Comparison of ENCODE assay signal across 8 cellular contexts in the genomic region with DNA sequence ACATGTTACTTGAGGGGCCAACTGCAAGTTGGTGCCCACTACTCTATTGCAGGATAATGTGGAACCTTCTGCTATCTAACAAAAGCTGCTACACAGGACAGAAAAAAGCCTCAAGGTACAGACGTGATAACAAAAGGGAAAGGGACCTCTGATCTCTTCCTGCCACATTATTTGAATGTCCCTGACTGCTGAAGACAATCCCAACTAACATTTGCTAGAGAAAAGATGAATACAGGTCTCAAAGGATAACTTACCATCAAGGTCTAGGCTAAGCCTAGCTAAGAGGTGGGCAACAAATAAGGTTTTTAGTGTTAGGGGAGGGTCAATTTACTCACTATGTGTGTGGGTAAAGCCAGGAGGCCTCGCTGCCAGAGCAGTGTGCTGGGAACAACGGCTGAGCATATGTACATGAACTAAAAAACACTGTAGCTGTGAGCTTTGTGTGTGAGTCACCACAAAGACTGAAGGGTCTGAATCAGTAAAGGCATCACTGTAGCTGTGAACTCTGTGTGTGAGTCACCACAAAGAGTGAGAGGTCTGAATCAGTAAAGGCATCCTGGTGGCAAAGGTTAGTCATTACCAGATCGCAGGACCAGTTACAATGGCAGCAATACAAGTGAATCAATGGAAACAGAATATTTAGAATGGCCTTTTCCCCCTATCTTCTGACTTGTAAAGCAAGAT.
DNase-seq lines count a peak whose midpoint lies in the region; ATAC-seq, FAIRE-seq and TF ChIP-seq lines count a peak whose summit lies in the region.

No MANE protein-coding gene starts in this region.

- no peaks in the 10 kb centered on the region for H3K9me3 Mint-ChIP-seq in memory B cell

- peak; percentile 77 for FAIRE-seq in urothelium cell line (lab: Jason Lieb, UNC)

- H3K4me3 ChIP-seq in NB4 (ENCODE audit: low read depth, low read length) = no peak overlapping the region

- no peak for TF ChIP-seq POLR2A in NB4 (IDR thresholded peaks at IDR 0.05; ENCODE audit: extremely low read depth, insufficient read length)

- H3K4me3 Mint-ChIP-seq in memory B cell = no peak overlapping the region

- H3K27me3 Mint-ChIP-seq in memory B cell = no peaks in the 10 kb centered on the region

- peaks cover 14% of the 10 kb centered on the region for H3K4me1 Mint-ChIP-seq in memory B cell

- ATAC-seq in memory B cell (ENCODE audit: low read depth) = peak; percentile 71

- TF ChIP-seq CTCF in NB4 (IDR thresholded peaks at IDR 0.05; ENCODE audit: low read depth, low read length) = no peak

- peak; percentile 28 for DNase-seq in CD1c-positive myeloid dendritic cell (ENCODE audit: extremely low spot score)
- DNase-seq in H4 (ENCODE audit: low spot score) = peak; percentile 91
- peak; percentile 62 for DNase-seq in NB4 (ENCODE audit: low read depth)
- DNase-seq in activated naive CD4-positive, alpha-beta T cell treated with Interleukin-2 at 50 U/mL for 16 hours = peak; percentile 51
- no peak for DNase-seq in memory B cell (ENCODE audit: low spot score in 2 of 2)
- DNase-seq in urothelium cell line (ENCODE audit: low spot score) = peak; percentile 81
- no peak for DNase-seq in cortex of kidney (lab: John Stamatoyannopoulos, UW)
- DNase-seq in NCI-H2107 (lab: John Stamatoyannopoulos, UW) = no peak

- H3K36me3 Mint-ChIP-seq in memory B cell = peaks cover 2% of the 10 kb centered on the region

- peak overlapping the region; percentile 69 for H3K27ac Mint-ChIP-seq in memory B cell

Comparison
In these comparisons a context has a peak if more than half of its experiments do, and no peak if none do; other contexts are left out.
1. DNase-seq: peak in CD1c-positive myeloid dendritic cell (single experiment), H4 (single experiment), NB4 (single experiment), activated naive CD4-positive, alpha-beta T cell treated with Interleukin-2 at 50 U/mL for 16 hours (single experiment) and urothelium cell line (single experiment); none in memory B cell (0 of 2), cortex of kidney (single experiment) and NCI-H2107 (single experiment).